Comparison of ENCODE assay signal across 8 cellular contexts in genomic region chr3:183515968-183516851, GRCh38. TPM values are rescaled to one million over a fixed set of nuclear protein-coding genes. Genes with fewer than 3 reads are reported as not detected.
A peak's percentile ranks its signal among the peaks of the same experiment; 100 is the strongest.
DNase-seq lines count a peak whose midpoint lies in the region; ATAC-seq and TF ChIP-seq lines count a peak whose summit lies in the region.

No MANE protein-coding gene starts in this region.

- DNase-seq in T-helper 9 cell (peak; percentile 35), testis (no peak), cardiac septum (ENCODE audit: low spot score) (no peak), cerebellar cortex (ENCODE audit: low spot score) (no peak)
- DNase-seq in effector CD4-positive, alpha-beta T cell: peak; percentile 58
- peak; percentile 45 to 84 (median 63) for DNase-seq in stimulated activated naive CD4-positive, alpha-beta T cell (lab: John Stamatoyannopoulos, UW)

- H3K4me3 ChIP-seq in testis: no peak overlapping the region

- intact Hi-C loops in testis (cut with DNase I; ENCODE audit: low total_unique reads) (no loop called here), cardiac septum (cut with DNase I) (no loop called here)

- WGBS in testis, 2 donors: 83 to 84% methylated on average over 9 of the region's 9 CpGs

- H3K9me3 ChIP-seq in testis: no peaks in the 10 kb centered on the region

- no peak for TF ChIP-seq POLR2A in testis (IDR thresholded peaks at IDR 0.05)

- no peaks in the 10 kb centered on the region for H3K27me3 ChIP-seq in testis

- peaks cover 8% of the 10 kb centered on the region for H3K4me1 ChIP-seq in testis

- H3K36me3 ChIP-seq in testis (ENCODE audit: low read depth, missing control alignments): no peaks in the 10 kb centered on the region

- peak; percentile 60 for ATAC-seq in GM18861 (IDR thresholded peaks at IDR 0.05; ENCODE audit: unreplicated experiment)
- ATAC-seq in HG03025 (IDR thresholded peaks at IDR 0.05; ENCODE audit: low FRiP score, unreplicated experiment): peak; percentile 47

- no peak overlapping the region for H3K27ac ChIP-seq in testis

- TF ChIP-seq CTCF in testis (IDR thresholded peaks at IDR 0.05): no peak

RNA-seq across cellular contexts. Expression of gene KLHL6, which starts 39.3 kb away (rescaled TPM):
- total RNA-seq in testis (1 to 10 TPM in 1 of 2 donors, under 1 TPM in 1; 0.55 to 1.5 TPM), cardiac septum (2.2 TPM)
- polyA plus RNA-seq in testis (ENCODE audit: insufficient read depth, low read depth, low replicate concordance): 1.4 TPM

Comparison
In these comparisons a context has a peak if more than half of its experiments do, and no peak if none do; other contexts are left out.
1. DNase-seq: peak in T-helper 9 cell (single experiment), effector CD4-positive, alpha-beta T cell (single experiment) and stimulated activated naive CD4-positive, alpha-beta T cell (6 of 6); none in testis (single experiment), cardiac septum (single experiment) and cerebellar cortex (single experiment).